Comparison of ENCODE assay signal across 1 cellular context in genomic region chr15:67792250-67792942, GRCh38.
TF ChIP-seq lines count a peak whose summit lies in the region.

No MANE protein-coding gene starts in this region.

TF ChIP-seq in HEK293, 187 proteins besides CTCF, POLR2A, EP300 and RAD21 (continued from another document):
- TF ChIP-seq ZBTB26 (tag by site-specific recombination; optimal IDR thresholded peaks at IDR 0.05) (no peak), ZNF530 (tag by site-specific recombination; IDR thresholded peaks at IDR 0.05; ENCODE audit: low read depth) (no peak), SCRT2 (tag by site-specific recombination; IDR thresholded peaks at IDR 0.05) (peak; percentile 84), ZNF292 (tag by site-specific recombination; IDR thresholded peaks at IDR 0.05; ENCODE audit: borderline replicate concordance, low read depth) (no peak), ZNF777 (tag by site-specific recombination; IDR thresholded peaks at IDR 0.05; ENCODE audit: borderline replicate concordance) (no peak), GLIS2 (tag by site-specific recombination; IDR thresholded peaks at IDR 0.05) (peak; percentile 82), ZNF175 (tag by site-specific recombination; IDR thresholded peaks at IDR 0.05) (no peak), ZNF302 (tag by site-specific recombination; IDR thresholded peaks at IDR 0.05; ENCODE audit: low read depth) (no peak), ZIC2 (tag by site-specific recombination; IDR thresholded peaks at IDR 0.05) (peak; percentile 96), TRIM28 (IDR thresholded peaks at IDR 0.05; ENCODE audit: borderline replicate concordance, low read length) (no peak), ZNF239 (tag by site-specific recombination; IDR thresholded peaks at IDR 0.05) (no peak), ZNF114 (tag by site-specific recombination; IDR thresholded peaks at IDR 0.05) (no peak), ZNF707 (tag by site-specific recombination; IDR thresholded peaks at IDR 0.05) (no peak), EGR2 (tag by site-specific recombination; IDR thresholded peaks at IDR 0.05; ENCODE audit: low read depth) (peak; percentile 52; the same call in 1 of the 2 replicates), ZNF140 (tag by site-specific recombination; IDR thresholded peaks at IDR 0.05) (no peak), ZNF423 (tag by site-specific recombination; IDR thresholded peaks at IDR 0.05) (peak; percentile 50; the same call in 1 of the 2 replicates), SP3 (tag by site-specific recombination; IDR thresholded peaks at IDR 0.05) (peak; percentile 65; the same call in 1 of the 2 replicates), ZNF555 (tag by site-specific recombination; conservative IDR thresholded peaks at IDR 0.05) (no peak), INSM2 (tag by site-specific recombination; IDR thresholded peaks at IDR 0.05) (peak; percentile 99), ZFP37 (tag by site-specific recombination; IDR thresholded peaks at IDR 0.05) (peak; percentile 96), ZNF2 (tag by site-specific recombination; IDR thresholded peaks at IDR 0.05) (peak; percentile 95), MZF1 (tag by site-specific recombination; IDR thresholded peaks at IDR 0.05; ENCODE audit: borderline replicate concordance) (peak; percentile 90; the same call in 1 of the 2 replicates), ZNF664 (tag by site-specific recombination; IDR thresholded peaks at IDR 0.05) (peak; percentile 96), ZNF670 (tag by site-specific recombination; IDR thresholded peaks at IDR 0.05; ENCODE audit: low read depth) (no peak), ZNF169 (tag by site-specific recombination; IDR thresholded peaks at IDR 0.05) (no peak), MYNN (tag by site-specific recombination; IDR thresholded peaks at IDR 0.05; ENCODE audit: borderline replicate concordance) (peak; percentile 57; the same call in 1 of the 2 replicates), ZSCAN5A (tag by site-specific recombination; IDR thresholded peaks at IDR 0.05) (peak; percentile 53; the same call in 1 of the 2 replicates), ZNF341 (tag by site-specific recombination; IDR thresholded peaks at IDR 0.05; ENCODE audit: low read depth) (peak; percentile 60), ZNF473 (tag by site-specific recombination; IDR thresholded peaks at IDR 0.05) (no peak), ZFHX2 (tag by site-specific recombination; conservative IDR thresholded peaks at IDR 0.05) (peak; percentile 71), ZNF10 (tag by site-specific recombination; IDR thresholded peaks at IDR 0.05) (peak; percentile 87), GLI2 (tag by site-specific recombination; IDR thresholded peaks at IDR 0.05; ENCODE audit: borderline replicate concordance, low read depth) (peak; percentile 99), ZNF157 (tag by site-specific recombination; IDR thresholded peaks at IDR 0.05) (no peak), ZNF843 (tag by site-specific recombination; IDR thresholded peaks at IDR 0.05) (peak; percentile 100), PRDM6 (tag by site-specific recombination; IDR thresholded peaks at IDR 0.05) (peak; percentile 100), ZNF214 (tag by site-specific recombination; IDR thresholded peaks at IDR 0.05; ENCODE audit: borderline replicate concordance) (peak; percentile 9; the same call in 1 of the 2 replicates), ZNF510 (tag by site-specific recombination; IDR thresholded peaks at IDR 0.05; ENCODE audit: insufficient replicate concordance) (peak; percentile 18), ZNF701 (tag by site-specific recombination; IDR thresholded peaks at IDR 0.05) (no peak)
- TF ChIP-seq, protein P1, sequence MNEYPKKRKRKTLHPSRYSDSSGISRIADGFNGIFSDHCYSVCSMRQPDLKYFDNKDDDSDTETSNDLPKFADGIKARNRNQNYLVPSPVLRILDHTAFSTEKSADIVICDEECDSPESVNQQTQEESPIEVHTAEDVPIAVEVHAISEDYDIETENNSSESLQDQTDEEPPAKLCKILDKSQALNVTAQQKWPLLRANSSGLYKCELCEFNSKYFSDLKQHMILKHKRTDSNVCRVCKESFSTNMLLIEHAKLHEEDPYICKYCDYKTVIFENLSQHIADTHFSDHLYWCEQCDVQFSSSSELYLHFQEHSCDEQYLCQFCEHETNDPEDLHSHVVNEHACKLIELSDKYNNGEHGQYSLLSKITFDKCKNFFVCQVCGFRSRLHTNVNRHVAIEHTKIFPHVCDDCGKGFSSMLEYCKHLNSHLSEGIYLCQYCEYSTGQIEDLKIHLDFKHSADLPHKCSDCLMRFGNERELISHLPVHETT (tag by site-specific recombination; IDR thresholded peaks at IDR 0.05) = peak; percentile 99
- TF ChIP-seq, protein P2, sequence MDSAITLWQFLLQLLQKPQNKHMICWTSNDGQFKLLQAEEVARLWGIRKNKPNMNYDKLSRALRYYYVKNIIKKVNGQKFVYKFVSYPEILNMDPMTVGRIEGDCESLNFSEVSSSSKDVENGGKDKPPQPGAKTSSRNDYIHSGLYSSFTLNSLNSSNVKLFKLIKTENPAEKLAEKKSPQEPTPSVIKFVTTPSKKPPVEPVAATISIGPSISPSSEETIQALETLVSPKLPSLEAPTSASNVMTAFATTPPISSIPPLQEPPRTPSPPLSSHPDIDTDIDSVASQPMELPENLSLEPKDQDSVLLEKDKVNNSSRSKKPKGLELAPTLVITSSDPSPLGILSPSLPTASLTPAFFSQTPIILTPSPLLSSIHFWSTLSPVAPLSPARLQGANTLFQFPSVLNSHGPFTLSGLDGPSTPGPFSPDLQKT (IDR thresholded peaks at IDR 0.05; ENCODE audit: borderline replicate concordance, low read depth, low read length) = no peak
- TF ChIP-seq, protein P3, sequence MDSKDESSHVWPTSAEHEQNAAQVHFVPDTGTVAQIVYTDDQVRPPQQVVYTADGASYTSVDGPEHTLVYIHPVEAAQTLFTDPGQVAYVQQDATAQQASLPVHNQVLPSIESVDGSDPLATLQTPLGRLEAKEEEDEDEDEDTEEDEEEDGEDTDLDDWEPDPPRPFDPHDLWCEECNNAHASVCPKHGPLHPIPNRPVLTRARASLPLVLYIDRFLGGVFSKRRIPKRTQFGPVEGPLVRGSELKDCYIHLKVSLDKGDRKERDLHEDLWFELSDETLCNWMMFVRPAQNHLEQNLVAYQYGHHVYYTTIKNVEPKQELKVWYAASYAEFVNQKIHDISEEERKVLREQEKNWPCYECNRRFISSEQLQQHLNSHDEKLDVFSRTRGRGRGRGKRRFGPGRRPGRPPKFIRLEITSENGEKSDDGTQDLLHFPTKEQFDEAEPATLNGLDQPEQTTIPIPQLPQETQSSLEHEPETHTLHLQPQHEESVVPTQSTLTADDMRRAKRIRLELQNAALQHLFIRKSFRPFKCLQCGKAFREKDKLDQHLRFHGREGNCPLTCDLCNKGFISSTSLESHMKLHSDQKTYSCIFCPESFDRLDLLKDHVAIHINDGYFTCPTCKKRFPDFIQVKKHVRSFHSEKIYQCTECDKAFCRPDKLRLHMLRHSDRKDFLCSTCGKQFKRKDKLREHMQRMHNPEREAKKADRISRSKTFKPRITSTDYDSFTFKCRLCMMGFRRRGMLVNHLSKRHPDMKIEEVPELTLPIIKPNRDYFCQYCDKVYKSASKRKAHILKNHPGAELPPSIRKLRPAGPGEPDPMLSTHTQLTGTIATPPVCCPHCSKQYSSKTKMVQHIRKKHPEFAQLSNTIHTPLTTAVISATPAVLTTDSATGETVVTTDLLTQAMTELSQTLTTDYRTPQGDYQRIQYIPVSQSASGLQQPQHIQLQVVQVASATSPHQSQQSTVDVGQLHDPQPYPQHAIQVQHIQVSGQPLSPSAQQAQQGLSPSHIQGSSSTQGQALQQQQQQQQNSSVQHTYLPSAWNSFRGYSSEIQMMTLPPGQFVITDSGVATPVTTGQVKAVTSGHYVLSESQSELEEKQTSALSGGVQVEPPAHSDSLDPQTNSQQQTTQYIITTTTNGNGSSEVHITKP (tag by site-specific recombination; IDR thresholded peaks at IDR 0.05) = peak; percentile 86
- TF ChIP-seq, protein P4, sequence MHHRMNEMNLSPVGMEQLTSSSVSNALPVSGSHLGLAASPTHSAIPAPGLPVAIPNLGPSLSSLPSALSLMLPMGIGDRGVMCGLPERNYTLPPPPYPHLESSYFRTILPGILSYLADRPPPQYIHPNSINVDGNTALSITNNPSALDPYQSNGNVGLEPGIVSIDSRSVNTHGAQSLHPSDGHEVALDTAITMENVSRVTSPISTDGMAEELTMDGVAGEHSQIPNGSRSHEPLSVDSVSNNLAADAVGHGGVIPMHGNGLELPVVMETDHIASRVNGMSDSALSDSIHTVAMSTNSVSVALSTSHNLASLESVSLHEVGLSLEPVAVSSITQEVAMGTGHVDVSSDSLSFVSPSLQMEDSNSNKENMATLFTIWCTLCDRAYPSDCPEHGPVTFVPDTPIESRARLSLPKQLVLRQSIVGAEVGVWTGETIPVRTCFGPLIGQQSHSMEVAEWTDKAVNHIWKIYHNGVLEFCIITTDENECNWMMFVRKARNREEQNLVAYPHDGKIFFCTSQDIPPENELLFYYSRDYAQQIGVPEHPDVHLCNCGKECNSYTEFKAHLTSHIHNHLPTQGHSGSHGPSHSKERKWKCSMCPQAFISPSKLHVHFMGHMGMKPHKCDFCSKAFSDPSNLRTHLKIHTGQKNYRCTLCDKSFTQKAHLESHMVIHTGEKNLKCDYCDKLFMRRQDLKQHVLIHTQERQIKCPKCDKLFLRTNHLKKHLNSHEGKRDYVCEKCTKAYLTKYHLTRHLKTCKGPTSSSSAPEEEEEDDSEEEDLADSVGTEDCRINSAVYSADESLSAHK (tag by site-specific recombination; IDR thresholded peaks at IDR 0.05) = peak; percentile 95
- TF ChIP-seq, protein P5, sequence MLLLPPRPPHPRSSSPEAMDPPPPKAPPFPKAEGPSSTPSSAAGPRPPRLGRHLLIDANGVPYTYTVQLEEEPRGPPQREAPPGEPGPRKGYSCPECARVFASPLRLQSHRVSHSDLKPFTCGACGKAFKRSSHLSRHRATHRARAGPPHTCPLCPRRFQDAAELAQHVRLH (tag by site-specific recombination; IDR thresholded peaks at IDR 0.05) = peak; percentile 93
